ENCODE assay signal across 9 cellular contexts in genomic region chr1:45892068-45892785, GRCh38.
DNase-seq lines count a peak whose midpoint lies in the region; ATAC-seq and TF ChIP-seq lines count a peak whose summit lies in the region.
"Had no signal": no experiment of that assay in that cellular context is flagged by ENCODE, and none has a peak within 500 bp of the region (broad histone marks: within the 10 kb centered on the region; RNA-seq: fewer than 3 reads in every experiment).

No MANE protein-coding gene starts in this region.

- H3K27ac Mint-ChIP-seq in chondrocyte (ENCODE audit: unreplicated experiment) = peak overlapping the region; percentile 98

- no peaks in the 10 kb centered on the region for H3K36me3 ChIP-seq in subcutaneous abdominal adipose tissue (ENCODE audit: control insufficient read depth in 5 of 5, insufficient read depth in 5 of 5, low read length in 5 of 5)

- H3K4me1 Mint-ChIP-seq in chondrocyte (ENCODE audit: low read depth) = peaks cover 30% of the 10 kb centered on the region

- ATAC-seq in left colon (peak; percentile 76), GM18520 (IDR thresholded peaks at IDR 0.05; ENCODE audit: unreplicated experiment) (no peak), HG03175 (IDR thresholded peaks at IDR 0.05; ENCODE audit: unreplicated experiment) (no peak)

- intact Hi-C loops in left colon (cut with DNase I, micrococcal nuclease) = no loop called here

- DNase-seq in HT1080 (ENCODE audit: low read depth) (peak; percentile 94), chondrocyte (ENCODE audit: low spot score) (no peak), left colon (no peak), NCI-H2081 (lab: John Stamatoyannopoulos, UW) (no peak), erythroblast (lab: John Stamatoyannopoulos, UW) (no peak)
- DNase-seq: central memory CD4-positive, alpha-beta T cell had no signal

- H3K9me3 Mint-ChIP-seq in chondrocyte (ENCODE audit: low read depth) = no peaks in the 10 kb centered on the region

- no peaks in the 10 kb centered on the region for H3K27me3 Mint-ChIP-seq in chondrocyte (ENCODE audit: low read depth)

- H3K4me1 ChIP-seq in subcutaneous abdominal adipose tissue (ENCODE audit: control insufficient read depth in 5 of 5, insufficient read depth in 5 of 5, low read length in 5 of 5) = peaks cover 0 to 10% (median 4%) of the 10 kb centered on the region in 5 donors

- no peak for TF ChIP-seq CTCF in chondrocyte (IDR thresholded peaks at IDR 0.05)

- peak overlapping the region in 2 of 5 donors; percentile 3 to 22 for H3K4me3 ChIP-seq in subcutaneous abdominal adipose tissue (ENCODE audit: low read depth in 1 of 5, low read length in 5 of 5)

- H3K9ac ChIP-seq in subcutaneous abdominal adipose tissue (ENCODE audit: low read length in 5 of 5) = peak overlapping the region in 3 of 5 donors; percentile 10 to 56 (median 53)

- TF ChIP-seq POLR2A in erythroblast (IDR thresholded peaks at IDR 0.05; ENCODE audit: low read length) = no peak

- H3K4me3 Mint-ChIP-seq in chondrocyte (ENCODE audit: unreplicated experiment) = peak overlapping the region; percentile 47

- peaks cover 2% of the 10 kb centered on the region for H3K36me3 Mint-ChIP-seq in chondrocyte (ENCODE audit: low read depth)

- no peak overlapping the region for H3K27ac ChIP-seq in subcutaneous abdominal adipose tissue (ENCODE audit: low read depth, low read length)

- no peaks in the 10 kb centered on the region for H3K27me3 ChIP-seq in subcutaneous abdominal adipose tissue (ENCODE audit: control insufficient read depth in 5 of 5, insufficient read depth in 4 of 5, low read length in 5 of 5)

- H3K9me3 ChIP-seq in subcutaneous abdominal adipose tissue (ENCODE audit: control insufficient read depth in 5 of 5, low read length in 5 of 5) = no peaks in the 10 kb centered on the region
